Comparison of ENCODE assay signal across 25 cellular contexts in the genomic region with DNA sequence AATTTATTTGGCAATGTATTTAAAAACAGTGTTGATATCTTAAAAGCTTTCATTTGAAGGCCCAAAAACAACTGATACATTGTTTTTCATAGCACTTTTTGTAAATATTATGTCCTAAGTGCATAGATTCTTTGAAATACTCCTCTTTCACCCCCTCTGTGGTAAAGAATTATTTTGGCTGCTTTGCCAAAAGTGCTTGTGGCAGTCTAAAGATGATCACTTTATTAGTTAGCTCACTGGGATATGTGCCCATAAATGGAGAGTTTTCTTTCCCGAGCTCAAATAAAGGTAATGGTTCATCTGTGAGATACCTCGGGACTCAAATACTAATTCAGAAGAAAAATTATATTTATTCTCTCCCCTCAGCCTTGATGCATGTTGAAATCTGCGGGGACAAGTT.
"Had no signal": no experiment of that assay in that cellular context is flagged by ENCODE, and none has a peak within 500 bp of the region (broad histone marks: within the 10 kb centered on the region; RNA-seq: fewer than 3 reads in every experiment).

No MANE protein-coding gene starts in this region.

- H3K9me3 ChIP-seq: ascending aorta, heart right ventricle, right lobe of liver, thoracic aorta had no signal

- H3K36me3 Mint-ChIP-seq: type B pancreatic cell had no signal

- H3K9me3 Mint-ChIP-seq: activated naive CD4-positive, alpha-beta T cell treated with anti-CD3 and anti-CD28 coated beads, Interleukin-2, amount 10 ng/mL, durations not matched to agents 7 days and 5 days; activated naive CD8-positive, alpha-beta T cell treated with anti-CD3 and anti-CD28 coated beads, Interleukin-2, amount 10 ng/mL, durations not matched to agents 7 days and 5 days; activated T-cell treated with anti-CD3 and anti-CD28 coated beads, Interleukin-2, amount 50 U/mL, for 24 hours; endodermal cell; nephron; stimulated activated naive CD8-positive, alpha-beta T cell treated with anti-CD3 and anti-CD28 coated beads, Interleukin-15, Interleukin-2, amounts not matched to agents 100 ng/mL and 50 ng/mL, for 24 hours; type B pancreatic cell had no signal

- H3K4me3 ChIP-seq: ascending aorta, coronary artery, heart right ventricle, lung, right lobe of liver, skin epidermis, thoracic aorta had no signal

- H3K27ac Mint-ChIP-seq: activated naive CD4-positive, alpha-beta T cell treated with anti-CD3 and anti-CD28 coated beads, Interleukin-2, amount 10 ng/mL, durations not matched to agents 7 days and 5 days; activated naive CD8-positive, alpha-beta T cell treated with anti-CD3 and anti-CD28 coated beads, Interleukin-2, amount 10 ng/mL, durations not matched to agents 7 days and 5 days; activated T-cell treated with anti-CD3 and anti-CD28 coated beads, Interleukin-2, amount 50 U/mL, for 24 hours; endodermal cell; stimulated activated naive CD8-positive, alpha-beta T cell treated with anti-CD3 and anti-CD28 coated beads, Interleukin-15, Interleukin-2, amounts not matched to agents 100 ng/mL and 50 ng/mL, for 24 hours had no signal

- H3K36me3 ChIP-seq: ascending aorta, heart right ventricle, right lobe of liver, thoracic aorta had no signal

- H3K27ac ChIP-seq: ascending aorta, coronary artery, foreskin keratinocyte, right lobe of liver, thoracic aorta had no signal

- H3K27me3 ChIP-seq: ascending aorta, foreskin keratinocyte, heart right ventricle, right lobe of liver had no signal

- DNase-seq: activated CD4-positive, alpha-beta T cell treated with anti-CD3 and anti-CD28 coated beads for 4 hours; activated CD4-positive, alpha-beta T cell treated with anti-CD3 and anti-CD28 coated beads, Interleukin-2, amount 50 U/mL, for 48 hours; activated CD8-positive, alpha-beta memory T cell treated with anti-CD3 and anti-CD28 coated beads, Interleukin-2, amount 50 U/mL, for 48 hours; activated gamma-delta T cell; activated naive CD4-positive, alpha-beta T cell treated with anti-CD3 and anti-CD28 coated beads, Interleukin-2, amount 10 ng/mL, durations not matched to agents 7 days and 5 days; activated naive CD8-positive, alpha-beta T cell treated with anti-CD3 and anti-CD28 coated beads, Interleukin-2, amount 10 ng/mL, durations not matched to agents 7 days and 5 days; activated T-cell treated with anti-CD3 and anti-CD28 coated beads, Interleukin-2, amount 50 U/mL, for 24 hours; endodermal cell; foreskin keratinocyte; heart right ventricle; kidney glomerular epithelial cell; right lobe of liver; stimulated activated CD4-positive, alpha-beta T cell treated with anti-CD3 and anti-CD28 coated beads, Interleukin-12 subunit alpha, Interleukin-12 subunit beta, amount 100 ng/mL, for 4 hours; stimulated activated CD4-positive, alpha-beta T cell treated with anti-CD3 and anti-CD28 coated beads, Interleukin-4, amount 100 ng/mL, for 1 hour had no signal

- ATAC-seq: esophagus mucosa, foreskin keratinocyte, left lobe of liver, right lobe of liver had no signal

- H3K4me3 Mint-ChIP-seq: activated naive CD4-positive, alpha-beta T cell treated with anti-CD3 and anti-CD28 coated beads, Interleukin-2, amount 10 ng/mL, durations not matched to agents 7 days and 5 days; activated naive CD8-positive, alpha-beta T cell treated with anti-CD3 and anti-CD28 coated beads, Interleukin-2, amount 10 ng/mL, durations not matched to agents 7 days and 5 days; activated T-cell treated with anti-CD3 and anti-CD28 coated beads, Interleukin-2, amount 50 U/mL, for 24 hours; brain; endodermal cell; nephron; stimulated activated naive CD8-positive, alpha-beta T cell treated with anti-CD3 and anti-CD28 coated beads, Interleukin-15, Interleukin-2, amounts not matched to agents 100 ng/mL and 50 ng/mL, for 24 hours; type B pancreatic cell had no signal
